36 cellular contexts compared by ENCODE assay signal in genomic region chr12:118816296-118816695, GRCh38.
"Had no signal": no experiment of that assay in that cellular context is flagged by ENCODE, and none has a peak within 500 bp of the region (broad histone marks: within the 10 kb centered on the region; RNA-seq: fewer than 3 reads in every experiment).

No MANE protein-coding gene starts in this region.

- H3K4me1 ChIP-seq: adrenal gland, ascending aorta, body of pancreas, breast epithelium had no signal

- H3K4me3 Mint-ChIP-seq: activated naive CD4-positive, alpha-beta T cell treated with anti-CD3 and anti-CD28 coated beads for 36 hours; activated naive CD4-positive, alpha-beta T cell treated with anti-CD3 and anti-CD28 coated beads, Interleukin-2, amount 10 ng/mL, durations not matched to agents 7 days and 5 days; activated naive CD4-positive, alpha-beta T cell treated with anti-CD3 and anti-CD28 coated beads, Interleukin-2, amount 50 U/mL, for 24 hours; activated naive CD8-positive, alpha-beta T cell; activated naive CD8-positive, alpha-beta T cell treated with anti-CD3 and anti-CD28 coated beads for 36 hours; activated naive CD8-positive, alpha-beta T cell treated with anti-CD3 and anti-CD28 coated beads, Interleukin-2, amount 10 ng/mL, durations not matched to agents 7 days and 5 days; activated naive CD8-positive, alpha-beta T cell treated with anti-CD3 and anti-CD28 coated beads, Interleukin-2, amount 50 U/mL, for 24 hours; activated T-cell treated with anti-CD3 and anti-CD28 coated beads, Interleukin-2, amount 50 U/mL, for 24 hours; activated T-cell treated with anti-CD3 and anti-CD28 coated beads, Interleukin-2, amount 50 U/mL, for 4 hours; activated T-cell treated with anti-CD3 and anti-CD28 coated beads, Interleukin-2, amount 50 U/mL, for 72 hours; activated T-helper 17 cell treated with anti-CD3 and anti-CD28 coated beads, Interleukin-2, amount 50 U/mL, for 72 hours; brain; central memory CD8-positive, alpha-beta T cell had no signal

- H3K4me1 Mint-ChIP-seq: activated naive CD4-positive, alpha-beta T cell treated with anti-CD3 and anti-CD28 coated beads, Interleukin-2, amount 10 ng/mL, durations not matched to agents 7 days and 5 days; activated naive CD4-positive, alpha-beta T cell treated with anti-CD3 and anti-CD28 coated beads, Interleukin-2, amount 50 U/mL, for 24 hours; activated naive CD8-positive, alpha-beta T cell treated with anti-CD3 and anti-CD28 coated beads for 36 hours; activated naive CD8-positive, alpha-beta T cell treated with anti-CD3 and anti-CD28 coated beads, Interleukin-2, amount 10 ng/mL, durations not matched to agents 7 days and 5 days; activated naive CD8-positive, alpha-beta T cell treated with anti-CD3 and anti-CD28 coated beads, Interleukin-2, amount 50 U/mL, for 24 hours; activated T-helper 17 cell treated with anti-CD3 and anti-CD28 coated beads, Interleukin-2, amount 50 U/mL, for 72 hours; brain; central memory CD8-positive, alpha-beta T cell had no signal

- H3K9me3 Mint-ChIP-seq: activated naive CD8-positive, alpha-beta T cell treated with anti-CD3 and anti-CD28 coated beads for 36 hours; activated naive CD8-positive, alpha-beta T cell treated with anti-CD3 and anti-CD28 coated beads, Interleukin-2, amount 10 ng/mL, durations not matched to agents 7 days and 5 days; activated T-cell treated with anti-CD3 and anti-CD28 coated beads, Interleukin-2, amount 50 U/mL, for 24 hours; activated T-helper 2 cell treated with anti-CD3 and anti-CD28 coated beads, Interferon-gamma antibody, Interleukin-2, Interleukin-4, amounts not matched to agents 10 μg/mL and 5 μg/mL and 100 μg/mL, durations not matched to agents 14 hours and 24 hours and 36 hours had no signal

- H3K36me3 Mint-ChIP-seq: activated naive CD4-positive, alpha-beta T cell treated with anti-CD3 and anti-CD28 coated beads, Interleukin-2, amount 10 ng/mL, durations not matched to agents 7 days and 5 days; activated naive CD4-positive, alpha-beta T cell treated with anti-CD3 and anti-CD28 coated beads, Interleukin-2, amount 50 U/mL, for 24 hours; activated naive CD4-positive, alpha-beta T cell treated with anti-CD3 and anti-CD28 coated beads, Interleukin-2, amount 50 U/mL, for 72 hours; activated naive CD8-positive, alpha-beta T cell; activated naive CD8-positive, alpha-beta T cell treated with anti-CD3 and anti-CD28 coated beads for 36 hours; activated naive CD8-positive, alpha-beta T cell treated with anti-CD3 and anti-CD28 coated beads, Interleukin-2, amount 10 ng/mL, durations not matched to agents 7 days and 5 days; brain had no signal

- DNase-seq: activated effector memory CD4-positive, alpha-beta T cell treated with anti-CD3 and anti-CD28 coated beads, Interleukin-2, amount 50 U/mL, for 16 hours; activated effector memory CD4-positive, alpha-beta T cell treated with Interleukin-2 at 50 U/mL for 16 hours; activated gamma-delta T cell; activated gamma-delta T cell treated with Interleukin-2 at 50 U/mL for 16 hours; activated naive CD4-positive, alpha-beta T cell; activated naive CD4-positive, alpha-beta T cell treated with anti-CD3 and anti-CD28 coated beads for 36 hours; activated naive CD4-positive, alpha-beta T cell treated with anti-CD3 and anti-CD28 coated beads, Interleukin-2, amount 10 ng/mL, durations not matched to agents 7 days and 5 days; activated naive CD4-positive, alpha-beta T cell treated with anti-CD3 and anti-CD28 coated beads, Interleukin-2, amount 50 U/mL, for 16 hours; activated naive CD4-positive, alpha-beta T cell treated with Interleukin-2 at 50 U/mL for 16 hours; activated naive CD8-positive, alpha-beta T cell treated with anti-CD3 and anti-CD28 coated beads for 36 hours; activated naive CD8-positive, alpha-beta T cell treated with anti-CD3 and anti-CD28 coated beads, Interleukin-2, amount 10 ng/mL, durations not matched to agents 7 days and 5 days; activated naive CD8-positive, alpha-beta T cell treated with anti-CD3 and anti-CD28 coated beads, Interleukin-2, amount 50 U/mL, for 24 hours; activated T-cell treated with anti-CD3 and anti-CD28 coated beads for 4 hours; activated T-cell treated with anti-CD3 and anti-CD28 coated beads, Interleukin-2, amount 50 U/mL, for 1 hour; activated T-cell treated with anti-CD3 and anti-CD28 coated beads, Interleukin-2, amount 50 U/mL, for 24 hours; activated T-cell treated with anti-CD3 and anti-CD28 coated beads, Interleukin-2, amount 50 U/mL, for 4 hours; activated T-cell treated with anti-CD3 and anti-CD28 coated beads, Interleukin-2, amount 50 U/mL, for 48 hours; activated T-cell treated with anti-CD3 and anti-CD28 coated beads, Interleukin-2, amount 50 U/mL, for 72 hours; adrenal gland; amniotic stem cell; amygdala; anterior cingulate cortex; aorta; body of pancreas; brain microvascular endothelial cell; central memory CD4-positive, alpha-beta T cell had no signal

- H3K4me3 ChIP-seq: adrenal gland, ascending aorta, body of pancreas, breast epithelium, cardiac muscle cell had no signal

- ATAC-seq: activated naive CD4-positive, alpha-beta T cell treated with anti-CD3 and anti-CD28 coated beads, Interleukin-2, amount 50 U/mL, for 72 hours; activated naive CD8-positive, alpha-beta T cell treated with anti-CD3 and anti-CD28 coated beads, Interleukin-2, amount 50 U/mL, for 24 hours; activated T-cell treated with anti-CD3 and anti-CD28 coated beads, Interleukin-2, amount 50 U/mL, for 4 hours; activated T-cell treated with anti-CD3 and anti-CD28 coated beads, Interleukin-2, amount 50 U/mL, for 72 hours; activated T-helper 17 cell treated with anti-CD3 and anti-CD28 coated beads, Interleukin-2, amount 50 U/mL, for 72 hours; body of pancreas had no signal

- H3K36me3 ChIP-seq: adrenal gland, ascending aorta, brain microvascular endothelial cell, breast epithelium, cardiac muscle cell had no signal

- H3K27me3 Mint-ChIP-seq: activated naive CD4-positive, alpha-beta T cell treated with anti-CD3 and anti-CD28 coated beads, Interleukin-2, amount 10 ng/mL, durations not matched to agents 7 days and 5 days; activated naive CD8-positive, alpha-beta T cell treated with anti-CD3 and anti-CD28 coated beads, Interleukin-2, amount 10 ng/mL, durations not matched to agents 7 days and 5 days; activated T-cell treated with anti-CD3 and anti-CD28 coated beads, Interleukin-2, amount 50 U/mL, for 24 hours; activated T-helper 17 cell treated with anti-CD3 and anti-CD28 coated beads, Interleukin-2, amount 50 U/mL, for 72 hours; central memory CD8-positive, alpha-beta T cell had no signal

- H3K27ac ChIP-seq: adrenal gland, ascending aorta, body of pancreas, brain microvascular endothelial cell, breast epithelium, cardiac muscle cell had no signal

- H3K27me3 ChIP-seq: adrenal gland, ascending aorta, body of pancreas, brain microvascular endothelial cell, breast epithelium, cardiac muscle cell had no signal

- H3K27ac Mint-ChIP-seq: activated naive CD4-positive, alpha-beta T cell treated with anti-CD3 and anti-CD28 coated beads for 36 hours; activated naive CD4-positive, alpha-beta T cell treated with anti-CD3 and anti-CD28 coated beads, Interleukin-2, amount 10 ng/mL, durations not matched to agents 7 days and 5 days; activated naive CD4-positive, alpha-beta T cell treated with anti-CD3 and anti-CD28 coated beads, Interleukin-2, amount 50 U/mL, for 24 hours; activated naive CD4-positive, alpha-beta T cell treated with anti-CD3 and anti-CD28 coated beads, Interleukin-2, amount 50 U/mL, for 72 hours; activated naive CD8-positive, alpha-beta T cell; activated naive CD8-positive, alpha-beta T cell treated with anti-CD3 and anti-CD28 coated beads for 36 hours; activated naive CD8-positive, alpha-beta T cell treated with anti-CD3 and anti-CD28 coated beads, Interleukin-2, amount 10 ng/mL, durations not matched to agents 7 days and 5 days; activated naive CD8-positive, alpha-beta T cell treated with anti-CD3 and anti-CD28 coated beads, Interleukin-2, amount 50 U/mL, for 24 hours; activated T-cell treated with anti-CD3 and anti-CD28 coated beads, Interleukin-2, amount 50 U/mL, for 24 hours; activated T-cell treated with anti-CD3 and anti-CD28 coated beads, Interleukin-2, amount 50 U/mL, for 72 hours; activated T-helper 17 cell treated with anti-CD3 and anti-CD28 coated beads, Interleukin-2, amount 50 U/mL, for 72 hours; activated T-helper 2 cell treated with anti-CD3 and anti-CD28 coated beads, Interferon-gamma antibody, Interleukin-2, Interleukin-4, amounts not matched to agents 10 μg/mL and 5 μg/mL and 100 μg/mL, durations not matched to agents 14 hours and 24 hours and 36 hours; brain had no signal

- H3K9me3 ChIP-seq: adrenal gland, ascending aorta, breast epithelium had no signal
